ENCODE assay signal across 10 cellular contexts in genomic region chr12:90515199-90516175, GRCh38.
DNase-seq lines count a peak whose midpoint lies in the region; ATAC-seq and TF ChIP-seq lines count a peak whose summit lies in the region.
"Had no signal": no experiment of that assay in that cellular context is flagged by ENCODE, and none has a peak within 500 bp of the region (broad histone marks: within the 10 kb centered on the region; RNA-seq: fewer than 3 reads in every experiment).

No MANE protein-coding gene starts in this region.

- no peaks in the 10 kb centered on the region for H3K9me3 Mint-ChIP-seq in endothelial cell (ENCODE audit: unreplicated experiment)
- H3K9me3 Mint-ChIP-seq: activated naive CD4-positive, alpha-beta T cell treated with anti-CD3 and anti-CD28 coated beads, Interleukin-2, amount 50 U/mL, for 24 hours had no signal

- peak; percentile 6 for DNase-seq in AG08396 (ENCODE audit: low spot score)
- DNase-seq in SIG-M5 (lab: John Stamatoyannopoulos, UW) = no peak
- DNase-seq in stimulated activated CD4-positive, alpha-beta T cell treated with anti-CD3 and anti-CD28 coated beads, Interleukin-4, amount 100 ng/mL, for 4 hours = no peak
- no peak for DNase-seq in NCI-H2227 treated with DMSO at 0.1 percent for 48 hours (lab: John Stamatoyannopoulos, UW)
- no peak for DNase-seq in endothelial cell (ENCODE audit: low spot score)
- DNase-seq: small intestine had no signal

- ATAC-seq in GM19043 (IDR thresholded peaks at IDR 0.05; ENCODE audit: low read depth, unreplicated experiment) = peak; percentile 95
- ATAC-seq in HG02943 (IDR thresholded peaks at IDR 0.05; ENCODE audit: low read depth, unreplicated experiment) = peak; percentile 99
- no peak for ATAC-seq in SK-N-SH treated with all-trans-retinoic acid at 6 μM for 48 hours

- H3K36me3 Mint-ChIP-seq in endothelial cell (ENCODE audit: low read depth, unreplicated experiment) = no peaks in the 10 kb centered on the region
- H3K36me3 Mint-ChIP-seq: activated naive CD4-positive, alpha-beta T cell treated with anti-CD3 and anti-CD28 coated beads, Interleukin-2, amount 50 U/mL, for 24 hours had no signal

- no peak for TF ChIP-seq CTCF in endothelial cell (IDR thresholded peaks at IDR 0.05; ENCODE audit: unreplicated experiment)

- no peaks in the 10 kb centered on the region for H3K27me3 Mint-ChIP-seq in endothelial cell (ENCODE audit: unreplicated experiment)
- H3K27me3 Mint-ChIP-seq: activated naive CD4-positive, alpha-beta T cell treated with anti-CD3 and anti-CD28 coated beads, Interleukin-2, amount 50 U/mL, for 24 hours had no signal

- H3K4me1 Mint-ChIP-seq in endothelial cell (ENCODE audit: unreplicated experiment) = peaks cover 5% of the 10 kb centered on the region
- H3K4me1 Mint-ChIP-seq: activated naive CD4-positive, alpha-beta T cell treated with anti-CD3 and anti-CD28 coated beads, Interleukin-2, amount 50 U/mL, for 24 hours had no signal

- H3K4me3 Mint-ChIP-seq in endothelial cell (ENCODE audit: unreplicated experiment) = no peak overlapping the region
- H3K4me3 Mint-ChIP-seq: activated naive CD4-positive, alpha-beta T cell treated with anti-CD3 and anti-CD28 coated beads, Interleukin-2, amount 50 U/mL, for 24 hours had no signal

- H3K27ac Mint-ChIP-seq in endothelial cell (ENCODE audit: unreplicated experiment) = no peak overlapping the region
- H3K27ac Mint-ChIP-seq: activated naive CD4-positive, alpha-beta T cell treated with anti-CD3 and anti-CD28 coated beads, Interleukin-2, amount 50 U/mL, for 24 hours had no signal

TF ChIP-seq in SK-N-SH treated with all-trans-retinoic acid at 6 μM for 48 hours, 23 proteins besides CTCF, POLR2A, EP300 and RAD21:
- TF ChIP-seq ISL1 (CRISPR knock-in tag; IDR thresholded peaks at IDR 0.05) = peak; percentile 96
- TF ChIP-seq ZFP3 (CRISPR knock-in tag; IDR thresholded peaks at IDR 0.05) = no peak
